ENCODE assay signal across 8 cellular contexts in genomic region chr3:45509038-45509767, GRCh38.
A peak's percentile ranks its signal among the peaks of the same experiment; 100 is the strongest.
DNase-seq lines count a peak whose midpoint lies in the region; ATAC-seq and TF ChIP-seq lines count a peak whose summit lies in the region.

No MANE protein-coding gene starts in this region.

- TF ChIP-seq CTCF in left ventricle myocardium inferior (IDR thresholded peaks at IDR 0.05; ENCODE audit: borderline replicate concordance) = no peak
- TF ChIP-seq CTCF in activated CD8-positive, alpha-beta T cell treated with anti-CD3 and anti-CD28 coated beads for 36 hours (IDR thresholded peaks at IDR 0.05) = no peak

- no peak for ATAC-seq in Right ventricle myocardium inferior
- peak; percentile 93 for ATAC-seq in activated CD8-positive, alpha-beta T cell treated with anti-CD3 and anti-CD28 coated beads for 36 hours
- ATAC-seq in GM21737 (IDR thresholded peaks at IDR 0.05; ENCODE audit: unreplicated experiment) = no peak
- ATAC-seq in T-helper 17 cell = no peak

- H3K4me1 Mint-ChIP-seq in activated CD8-positive, alpha-beta T cell treated with anti-CD3 and anti-CD28 coated beads for 36 hours (ENCODE audit: low read depth) = peaks cover 12% of the 10 kb centered on the region
- no peaks in the 10 kb centered on the region for H3K4me1 Mint-ChIP-seq in T-helper 17 cell

- H3K9me3 ChIP-seq in left ventricle myocardium inferior (replicated peaks) (no peaks in the 10 kb centered on the region), T-helper 17 cell (ENCODE audit: control insufficient read depth, low read length, poor library complexity, severe bottlenecking) (no peaks in the 10 kb centered on the region)

- CTCF ChIA-PET in activated CD8-positive, alpha-beta T cell treated with anti-CD3 and anti-CD28 coated beads for 36 hours (lab: Charles Lee) = interaction anchor here (0.8 to 4.4 kb wide), 9 partner anchors 16 to 415 kb away, joined by 3 to 57 read pairs (median 4); no protein-coding TSS in a partner anchor

- peaks cover 7% of the 10 kb centered on the region for H3K36me3 Mint-ChIP-seq in activated CD8-positive, alpha-beta T cell treated with anti-CD3 and anti-CD28 coated beads for 36 hours (ENCODE audit: low read depth)
- no peaks in the 10 kb centered on the region for H3K36me3 Mint-ChIP-seq in T-helper 17 cell (ENCODE audit: low read depth)

- H3K4me3 Mint-ChIP-seq in activated CD8-positive, alpha-beta T cell treated with anti-CD3 and anti-CD28 coated beads for 36 hours = no peak overlapping the region
- H3K4me3 Mint-ChIP-seq in T-helper 17 cell = no peak overlapping the region

- H3K4me3 ChIP-seq in left ventricle myocardium inferior = no peak overlapping the region

- intact Hi-C loops in left ventricle myocardium inferior (cut with micrococcal nuclease) (loop anchor here (10.0 kb wide), 1 partner anchor 464 kb away; no protein-coding TSS in a partner anchor), Right ventricle myocardium inferior (cut with DNase I) (no loop called here)
- intact Hi-C loops in activated CD8-positive, alpha-beta T cell treated with anti-CD3 and anti-CD28 coated beads for 36 hours (cut with micrococcal nuclease) = loop anchor here (5.0 kb wide), 1 partner anchor 158 kb away; no protein-coding TSS in a partner anchor

- H3K9me3 Mint-ChIP-seq in activated CD8-positive, alpha-beta T cell treated with anti-CD3 and anti-CD28 coated beads for 36 hours = no peaks in the 10 kb centered on the region

- no peak overlapping the region for H3K27ac Mint-ChIP-seq in activated CD8-positive, alpha-beta T cell treated with anti-CD3 and anti-CD28 coated beads for 36 hours
- H3K27ac Mint-ChIP-seq in T-helper 17 cell = no peak overlapping the region

- H3K36me3 ChIP-seq in left ventricle myocardium inferior = peaks cover 12% of the 10 kb centered on the region

- POLR2A ChIA-PET in activated CD8-positive, alpha-beta T cell treated with anti-CD3 and anti-CD28 coated beads for 36 hours (lab: Charles Lee) = no interaction called here

- H3K27me3 ChIP-seq in left ventricle myocardium inferior (ENCODE audit: low read depth) = no peaks in the 10 kb centered on the region

- DNase-seq in left ventricle myocardium inferior (no peak), Right ventricle myocardium inferior (ENCODE audit: missing footprints) (no peak), iPS-NIHi11 (ENCODE audit: low spot score) (peak; percentile 28), superior temporal gyrus (ENCODE audit: extremely low spot score) (peak; percentile 96), T-helper 17 cell (no peak)
- DNase-seq in activated CD8-positive, alpha-beta T cell treated with anti-CD3 and anti-CD28 coated beads for 36 hours = peak; percentile 52
- no peak for DNase-seq in activated effector memory CD4-positive, alpha-beta T cell treated with Interleukin-2 at 50 U/mL for 16 hours

- H3K27ac ChIP-seq in left ventricle myocardium inferior (replicated peaks) = peak overlapping the region; percentile 55

- peaks cover 21% of the 10 kb centered on the region for H3K4me1 ChIP-seq in left ventricle myocardium inferior

- no peaks in the 10 kb centered on the region for H3K27me3 Mint-ChIP-seq in activated CD8-positive, alpha-beta T cell treated with anti-CD3 and anti-CD28 coated beads for 36 hours
- no peaks in the 10 kb centered on the region for H3K27me3 Mint-ChIP-seq in T-helper 17 cell

Comparison
In these comparisons a context has a peak if more than half of its experiments do, and no peak if none do; other contexts are left out.
1. DNase-seq: peak in activated CD8-positive, alpha-beta T cell treated with anti-CD3 and anti-CD28 coated beads for 36 hours (single experiment), iPS-NIHi11 (single experiment) and superior temporal gyrus (single experiment); none in left ventricle myocardium inferior (single experiment), Right ventricle myocardium inferior (single experiment), T-helper 17 cell (0 of 3) and activated effector memory CD4-positive, alpha-beta T cell treated with Interleukin-2 at 50 U/mL for 16 hours (single experiment).